In the genomic region with DNA sequence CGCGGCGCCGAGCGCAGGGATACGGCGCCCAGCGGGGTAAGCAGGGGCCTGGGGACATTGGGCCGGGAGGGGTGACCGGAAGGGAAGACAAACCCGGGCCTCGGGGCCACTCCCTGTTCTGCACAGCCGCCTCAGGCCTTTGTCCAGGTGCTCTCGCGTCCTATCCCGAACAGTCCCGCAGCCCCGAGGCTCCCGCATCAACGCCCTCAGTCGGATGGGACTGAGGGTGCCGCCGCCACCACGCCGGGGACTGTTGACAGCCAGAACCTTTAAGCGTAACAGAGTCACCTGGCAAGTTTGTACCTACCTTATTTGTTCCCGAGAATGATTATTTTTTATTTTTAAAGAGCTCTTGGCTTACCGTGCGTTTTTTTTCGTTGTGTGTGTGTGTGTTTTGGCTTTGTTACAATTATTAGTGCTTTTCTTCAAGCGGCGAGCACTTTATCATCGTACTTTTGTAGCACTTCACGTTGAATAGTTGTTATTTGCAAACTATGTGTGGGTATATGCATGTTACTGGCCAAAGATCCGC, we compare ENCODE assay signal across 8 cellular contexts. TPM values are rescaled to one million over a fixed set of nuclear protein-coding genes. Genes with fewer than 3 reads are reported as not detected.
DNase-seq lines count a peak whose midpoint lies in the region; ATAC-seq and TF ChIP-seq lines count a peak whose summit lies in the region.

No MANE protein-coding gene starts in this region.

- H4K20me1 ChIP-seq in GM23338 (replicated peaks; ENCODE audit: insufficient read depth): peaks cover 34% of the 10 kb centered on the region

- H3F3A ChIP-seq in GM23338 (replicated peaks; ENCODE audit: low read depth): peaks cover 28% of the 10 kb centered on the region

- H3K4me1 ChIP-seq in GM23338 (ENCODE audit: insufficient read depth) (peaks cover 16% of the 10 kb centered on the region), iPS-18a (ENCODE audit: control insufficient read depth, low read depth, low read length) (peaks cover 6% of the 10 kb centered on the region)

- peak overlapping the region; percentile 99 for H3K4me2 ChIP-seq in GM23338

- H3K4me3 ChIP-seq in GM12865 (ENCODE audit: low read depth, low read length): peak overlapping the region; percentile 91
- H3K4me3 ChIP-seq in GM23338: peak overlapping the region; percentile 100
- peak overlapping the region; percentile 93 for H3K4me3 ChIP-seq in MG63
- peak overlapping the region; percentile 83 for H3K4me3 ChIP-seq in iPS-18a (ENCODE audit: low read length)

- peak overlapping the region; percentile 90 for H3K4me3 Mint-ChIP-seq in GM23338
- H3K4me3 Mint-ChIP-seq in activated naive CD8-positive, alpha-beta T cell treated with anti-CD3 and anti-CD28 coated beads for 36 hours: peak overlapping the region; percentile 98
- H3K4me3 Mint-ChIP-seq in stimulated activated naive CD8-positive, alpha-beta T cell treated with anti-CD3 and anti-CD28 coated beads, Interleukin-15, Interleukin-2, amounts not matched to agents 100 ng/mL and 50 ng/mL, for 24 hours: peak overlapping the region; percentile 98

- peak overlapping the region; percentile 42 for H3K27ac Mint-ChIP-seq in GM23338
- H3K27ac Mint-ChIP-seq in activated naive CD8-positive, alpha-beta T cell treated with anti-CD3 and anti-CD28 coated beads for 36 hours: peak overlapping the region; percentile 83
- peak overlapping the region; percentile 85 for H3K27ac Mint-ChIP-seq in stimulated activated naive CD8-positive, alpha-beta T cell treated with anti-CD3 and anti-CD28 coated beads, Interleukin-15, Interleukin-2, amounts not matched to agents 100 ng/mL and 50 ng/mL, for 24 hours

- TF ChIP-seq CTCF in GM12865 (IDR thresholded peaks at IDR 0.05; ENCODE audit: insufficient read depth, low read depth, low read length, missing control alignments): no peak
- no peak for TF ChIP-seq CTCF in GM23338 (conservative IDR thresholded peaks at IDR 0.05; ENCODE audit: low read depth in 2 of 2)

- no peaks in the 10 kb centered on the region; the same call in 2 of the 3 replicates for H3K9me3 Mint-ChIP-seq in GM23338
- no peaks in the 10 kb centered on the region for H3K9me3 Mint-ChIP-seq in activated naive CD8-positive, alpha-beta T cell treated with anti-CD3 and anti-CD28 coated beads for 36 hours
- no peaks in the 10 kb centered on the region for H3K9me3 Mint-ChIP-seq in stimulated activated naive CD8-positive, alpha-beta T cell treated with anti-CD3 and anti-CD28 coated beads, Interleukin-15, Interleukin-2, amounts not matched to agents 100 ng/mL and 50 ng/mL, for 24 hours

- H3K4me1 Mint-ChIP-seq in GM23338: peaks cover 32% of the 10 kb centered on the region
- peaks cover 59% of the 10 kb centered on the region for H3K4me1 Mint-ChIP-seq in activated naive CD8-positive, alpha-beta T cell treated with anti-CD3 and anti-CD28 coated beads for 36 hours
- peaks cover 70% of the 10 kb centered on the region for H3K4me1 Mint-ChIP-seq in stimulated activated naive CD8-positive, alpha-beta T cell treated with anti-CD3 and anti-CD28 coated beads, Interleukin-15, Interleukin-2, amounts not matched to agents 100 ng/mL and 50 ng/mL, for 24 hours (ENCODE audit: low read depth)

- peak overlapping the region; percentile 74; the same call in 1 of the 2 replicates for H2AFZ ChIP-seq in GM23338

- peak overlapping the region; percentile 83 for H3K9ac ChIP-seq in iPS-18a (ENCODE audit: low read length)

- H3K36me3 Mint-ChIP-seq in GM23338 (ENCODE audit: low read depth): peaks cover 37% of the 10 kb centered on the region
- peaks cover 28% of the 10 kb centered on the region for H3K36me3 Mint-ChIP-seq in activated naive CD8-positive, alpha-beta T cell treated with anti-CD3 and anti-CD28 coated beads for 36 hours
- H3K36me3 Mint-ChIP-seq in stimulated activated naive CD8-positive, alpha-beta T cell treated with anti-CD3 and anti-CD28 coated beads, Interleukin-15, Interleukin-2, amounts not matched to agents 100 ng/mL and 50 ng/mL, for 24 hours (ENCODE audit: low read depth): peaks cover 32% of the 10 kb centered on the region

- peaks cover 6% of the 10 kb centered on the region for H3K27me3 Mint-ChIP-seq in GM23338 (ENCODE audit: insufficient read depth, low read depth, poor library complexity)
- no peaks in the 10 kb centered on the region for H3K27me3 Mint-ChIP-seq in activated naive CD8-positive, alpha-beta T cell treated with anti-CD3 and anti-CD28 coated beads for 36 hours
- H3K27me3 Mint-ChIP-seq in stimulated activated naive CD8-positive, alpha-beta T cell treated with anti-CD3 and anti-CD28 coated beads, Interleukin-15, Interleukin-2, amounts not matched to agents 100 ng/mL and 50 ng/mL, for 24 hours: no peaks in the 10 kb centered on the region

- peaks cover 15% of the 10 kb centered on the region; the same call in 1 of the 2 replicates for H3K36me3 ChIP-seq in GM23338 (ENCODE audit: insufficient read depth)
- peaks cover 29% of the 10 kb centered on the region for H3K36me3 ChIP-seq in MG63
- peaks cover 25% of the 10 kb centered on the region for H3K36me3 ChIP-seq in iPS-18a (ENCODE audit: control insufficient read depth, low read depth, low read length)

- H3K27me3 ChIP-seq in GM23338 (ENCODE audit: insufficient read depth) (no peaks in the 10 kb centered on the region), MG63 (no peaks in the 10 kb centered on the region), iPS-18a (ENCODE audit: control insufficient read depth, insufficient read depth, low read length) (no peaks in the 10 kb centered on the region)

- H3K9me2 ChIP-seq in GM23338 (ENCODE audit: insufficient read depth): no peaks in the 10 kb centered on the region

- H3K79me2 ChIP-seq in GM23338 (replicated peaks; ENCODE audit: insufficient read depth): peaks cover 92% of the 10 kb centered on the region

- peak; percentile 65 for ATAC-seq in GM23338

- H3K27ac ChIP-seq in GM23338 (ENCODE audit: low read depth) (peak overlapping the region; percentile 91; the same call in 1 of the 2 replicates), iPS-18a (ENCODE audit: low read length) (no peak overlapping the region)

- DNase-seq in GM12865 (ENCODE audit: low read depth) (no peak), GM23338 (ENCODE audit: low spot score) (peak; percentile 80), MG63 (no peak), NCI-H128 (lab: John Stamatoyannopoulos, UW; ENCODE audit: unreplicated experiment) (no peak), DMS 273 (lab: John Stamatoyannopoulos, UW; ENCODE audit: unreplicated experiment) (no peak)
- no peak for DNase-seq in activated naive CD8-positive, alpha-beta T cell treated with anti-CD3 and anti-CD28 coated beads for 36 hours

- H3K9me3 ChIP-seq in MG63: no peaks in the 10 kb centered on the region
- no peaks in the 10 kb centered on the region for H3K9me3 ChIP-seq in iPS-18a (ENCODE audit: control insufficient read depth, low read depth, low read length)

TF ChIP-seq in GM23338, 12 proteins besides CTCF, POLR2A, EP300 and RAD21 (continues in another document):
- TF ChIP-seq EZH2 (IDR thresholded peaks at IDR 0.05; ENCODE audit: low read depth, unreplicated experiment) (no peak), POLR2AphosphoS5 (IDR thresholded peaks at IDR 0.05; ENCODE audit: low read depth) (0 out of 2 replicates have a peak, but pooled peaks have one; percentile 7), REST (IDR thresholded peaks at IDR 0.05; ENCODE audit: unreplicated experiment) (no peak), JUNB (IDR thresholded peaks at IDR 0.05; ENCODE audit: unreplicated experiment) (no peak)

RNA-seq across cellular contexts. Expression of gene COA8, which starts 0.4 kb away (rescaled TPM):
- 61.3 and 82.6 TPM in 2 replicates for total RNA-seq in GM23338 (2014; rRNA removed; shearing (Covaris generic))
- polyA plus RNA-seq in GM23338 (2016; fragmentation: Nextera tagmentation; extraction: Ambion mirVana): 129 and 130 TPM in 2 replicates
- total RNA-seq in MG63 (2014; rRNA removed; shearing (Covaris generic); ENCODE audit: low replicate concordance): 18.4 and 38.9 TPM in 2 replicates
- total RNA-seq in activated naive CD8-positive, alpha-beta T cell treated with anti-CD3 and anti-CD28 coated beads for 36 hours: 10 to 100 TPM; 42.9 to 44.2 TPM

RNA-seq across cellular contexts. Expression of gene BAG5, which starts 0.7 kb away (rescaled TPM):
- 25.4 and 29.2 TPM in 2 replicates for total RNA-seq in GM23338 (2014; rRNA removed; shearing (Covaris generic))
- 16.4 and 21.1 TPM in 2 replicates for polyA plus RNA-seq in GM23338 (2016; fragmentation: Nextera tagmentation; extraction: Ambion mirVana)
- total RNA-seq in MG63 (2014; rRNA removed; shearing (Covaris generic); ENCODE audit: low replicate concordance): 5.4 and 8.2 TPM in 2 replicates
- total RNA-seq in activated naive CD8-positive, alpha-beta T cell treated with anti-CD3 and anti-CD28 coated beads for 36 hours: 10 to 100 TPM; 36.3 to 38.9 TPM

RNA-seq across cellular contexts. Expression of gene TRMT61A, which starts 34.2 kb away (rescaled TPM):
- 22.0 and 28.2 TPM in 2 replicates for total RNA-seq in GM23338 (2014; rRNA removed; shearing (Covaris generic))
- polyA plus RNA-seq in GM23338 (2016; fragmentation: Nextera tagmentation; extraction: Ambion mirVana): 13.2 and 13.4 TPM in 2 replicates
- 29.0 and 43.2 TPM in 2 replicates for total RNA-seq in MG63 (2014; rRNA removed; shearing (Covaris generic); ENCODE audit: low replicate concordance)
- total RNA-seq in activated naive CD8-positive, alpha-beta T cell treated with anti-CD3 and anti-CD28 coated beads for 36 hours: 10 to 100 TPM; 20.6 to 22.1 TPM

RNA-seq across cellular contexts. Expression of gene CKB, which starts 40.5 kb away (rescaled TPM):
- 504 and 604 TPM in 2 replicates for total RNA-seq in GM23338 (2014; rRNA removed; shearing (Covaris generic))
- 846 and 852 TPM in 2 replicates for polyA plus RNA-seq in GM23338 (2016; fragmentation: Nextera tagmentation; extraction: Ambion mirVana)
- total RNA-seq in MG63 (2014; rRNA removed; shearing (Covaris generic); ENCODE audit: low replicate concordance): 34.9 and 45.2 TPM in 2 replicates
- 1 to 10 TPM; 3.1 to 3.3 TPM for total RNA-seq in activated naive CD8-positive, alpha-beta T cell treated with anti-CD3 and anti-CD28 coated beads for 36 hours
